In the genomic region with DNA sequence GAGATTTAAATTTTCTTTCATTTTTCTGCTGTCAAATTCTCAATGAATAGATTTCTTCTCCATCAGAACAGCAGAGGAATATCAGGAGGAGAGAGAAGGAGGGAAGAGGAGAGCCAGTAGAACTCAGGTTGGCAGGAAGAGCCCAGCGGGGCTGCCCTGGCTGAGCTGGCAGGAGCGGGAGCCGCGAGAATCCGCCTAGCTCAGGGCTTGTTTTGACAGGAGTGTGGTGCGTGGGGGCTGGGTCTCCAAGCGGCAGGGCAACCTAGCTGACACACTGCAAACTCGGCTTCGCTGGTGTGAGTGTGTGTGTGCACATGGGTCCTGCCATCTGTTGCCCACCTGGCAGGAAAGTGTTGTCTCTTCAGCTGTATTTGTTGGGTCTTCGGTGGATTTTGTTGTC, we compare ENCODE assay signal across 13 cellular contexts. TPM values are rescaled to one million over a fixed set of nuclear protein-coding genes. Genes with fewer than 3 reads are reported as not detected.
DNase-seq lines count a peak whose midpoint lies in the region; ATAC-seq and TF ChIP-seq lines count a peak whose summit lies in the region.
"Had no signal": no experiment of that assay in that cellular context is flagged by ENCODE, and none has a peak within 500 bp of the region (broad histone marks: within the 10 kb centered on the region; RNA-seq: fewer than 3 reads in every experiment).

No MANE protein-coding gene starts in this region.

- H3K9me3 Mint-ChIP-seq in glutamatergic neuron (ENCODE audit: unreplicated experiment), result peaks cover 22% of the 10 kb centered on the region
- no peaks in the 10 kb centered on the region for H3K9me3 Mint-ChIP-seq in activated CD8-positive, alpha-beta T cell treated with anti-CD3 and anti-CD28 coated beads for 36 hours
- H3K9me3 Mint-ChIP-seq: activated CD4-positive, alpha-beta T cell treated with anti-CD3 and anti-CD28 coated beads, Interleukin-2, amount 10 ng/mL, durations not matched to agents 24 days and 14 days; T-helper 1 cell treated with Interleukin-12 subunit alpha and Interleukin-12 subunit beta and Interleukin-4 antibody, amounts not matched to agents 30 μg/mL and 1 μg/mL, for 36 hours had no signal

- H3K27ac Mint-ChIP-seq in glutamatergic neuron (ENCODE audit: unreplicated experiment), result peak overlapping the region; percentile 99
- H3K27ac Mint-ChIP-seq in activated CD8-positive, alpha-beta T cell treated with anti-CD3 and anti-CD28 coated beads for 36 hours, result no peak overlapping the region
- H3K27ac Mint-ChIP-seq: activated CD4-positive, alpha-beta T cell treated with anti-CD3 and anti-CD28 coated beads, Interleukin-2, amount 10 ng/mL, durations not matched to agents 24 days and 14 days; T-helper 1 cell treated with Interleukin-12 subunit alpha and Interleukin-12 subunit beta and Interleukin-4 antibody, amounts not matched to agents 30 μg/mL and 1 μg/mL, for 36 hours had no signal

- no peaks in the 10 kb centered on the region for H3K36me3 Mint-ChIP-seq in glutamatergic neuron (ENCODE audit: unreplicated experiment)
- no peaks in the 10 kb centered on the region for H3K36me3 Mint-ChIP-seq in activated CD8-positive, alpha-beta T cell treated with anti-CD3 and anti-CD28 coated beads for 36 hours (ENCODE audit: low read depth)

- H3K27ac ChIP-seq in Panc1 (ENCODE audit: low read length), result no peak overlapping the region
- peak overlapping the region in 2 of 3 donors; percentile 33 to 58 for H3K27ac ChIP-seq in thyroid gland

- POLR2A ChIA-PET in Panc1 (lab: Charles Lee), result interaction anchor here (0.6 kb wide), 1 partner anchor 215 kb away, joined by 4 read pairs; no protein-coding TSS in a partner anchor
- POLR2A ChIA-PET in activated CD8-positive, alpha-beta T cell treated with anti-CD3 and anti-CD28 coated beads for 36 hours (lab: Charles Lee), result interaction anchor here (0.6 to 1.0 kb wide), 3 partner anchors 10 to 34 kb away, joined by 3 to 4 read pairs (median 3); no protein-coding TSS in a partner anchor

- in situ Hi-C loops in Panc1 (cut with HindIII; ENCODE audit: low pct_unique_long_range_greater_than_20kb, low sequenced_read_pairs), result no loop called here

- WGBS in thyroid gland, 2 donors, result 46 to 53% methylated on average over 10 of the region's 10 CpGs

- no peaks in the 10 kb centered on the region for H3K9me3 ChIP-seq in Panc1 (ENCODE audit: control insufficient read depth, insufficient read depth, low read depth, low read length)
- H3K9me3 ChIP-seq in thyroid gland, result no peaks in the 10 kb centered on the region

- H3K4me3 Mint-ChIP-seq in glutamatergic neuron (ENCODE audit: unreplicated experiment), result peak overlapping the region; percentile 74
- no peak overlapping the region for H3K4me3 Mint-ChIP-seq in activated CD8-positive, alpha-beta T cell treated with anti-CD3 and anti-CD28 coated beads for 36 hours
- H3K4me3 Mint-ChIP-seq: activated CD4-positive, alpha-beta T cell treated with anti-CD3 and anti-CD28 coated beads, Interleukin-2, amount 10 ng/mL, durations not matched to agents 24 days and 14 days; T-helper 1 cell treated with Interleukin-12 subunit alpha and Interleukin-12 subunit beta and Interleukin-4 antibody, amounts not matched to agents 30 μg/mL and 1 μg/mL, for 36 hours had no signal

- H3K27me3 ChIP-seq in Panc1 (ENCODE audit: control insufficient read depth, insufficient read depth, low read length), result no peaks in the 10 kb centered on the region
- H3K27me3 ChIP-seq in thyroid gland, result no peaks in the 10 kb centered on the region

- TF ChIP-seq POLR2A in thyroid gland (IDR thresholded peaks at IDR 0.05), result no peak

- H3K4me3 ChIP-seq in Panc1 (ENCODE audit: low read depth in 2 of 2, low read length in 2 of 2) (no peak overlapping the region), thyroid gland (replicated peaks in 1 of 3) (no peak overlapping the region)
- H3K4me3 ChIP-seq: lung had no signal

- no TSS peak for BruUV-seq in Panc1 (replicated peaks; lab: Mats Ljungman, UMichigan)

- H3K36me3 ChIP-seq in Panc1 (ENCODE audit: control insufficient read depth, insufficient read depth, low read length) (no peaks in the 10 kb centered on the region), thyroid gland (no peaks in the 10 kb centered on the region)

- ATAC-seq in Right ventricle myocardium superior (ENCODE audit: poor library complexity) (peak; percentile 73), Right ventricle myocardium inferior (no peak), Panc1 (0 out of 2 replicates have a peak, but pooled peaks have one; percentile 27)
- ATAC-seq in activated CD8-positive, alpha-beta T cell treated with anti-CD3 and anti-CD28 coated beads for 36 hours, result no peak

- intact Hi-C loops in Right ventricle myocardium superior (cut with DNase I) (no loop called here), Right ventricle myocardium inferior (cut with DNase I) (no loop called here), Panc1 (cut with micrococcal nuclease; ENCODE audit: unreplicated experiment) (no loop called here), thyroid gland (cut with DNase I) (no loop called here)
- intact Hi-C loops in activated CD8-positive, alpha-beta T cell treated with anti-CD3 and anti-CD28 coated beads for 36 hours (cut with micrococcal nuclease), result no loop called here

- TF ChIP-seq CTCF in Panc1 (IDR thresholded peaks at IDR 0.05), result no peak
- no peak for TF ChIP-seq CTCF in glutamatergic neuron (IDR thresholded peaks at IDR 0.05; ENCODE audit: partially characterized antibody, unreplicated experiment)
- no peak for TF ChIP-seq CTCF in thyroid gland (IDR thresholded peaks at IDR 0.05)
- TF ChIP-seq CTCF in activated CD8-positive, alpha-beta T cell treated with anti-CD3 and anti-CD28 coated beads for 36 hours (IDR thresholded peaks at IDR 0.05), result no peak

- CTCF ChIA-PET in Panc1 (lab: Charles Lee), result no interaction called here
- CTCF ChIA-PET in activated CD8-positive, alpha-beta T cell treated with anti-CD3 and anti-CD28 coated beads for 36 hours (lab: Charles Lee), result no interaction called here

- H3K27me3 Mint-ChIP-seq in glutamatergic neuron (ENCODE audit: unreplicated experiment), result peaks cover 23% of the 10 kb centered on the region
- peaks cover 20% of the 10 kb centered on the region for H3K27me3 Mint-ChIP-seq in activated CD8-positive, alpha-beta T cell treated with anti-CD3 and anti-CD28 coated beads for 36 hours

- H3K4me1 ChIP-seq in Panc1 (ENCODE audit: control insufficient read depth, insufficient read depth, low read length) (no peaks in the 10 kb centered on the region), thyroid gland (peaks cover 11 to 12% of the 10 kb centered on the region in 2 donors)

- peaks cover 34% of the 10 kb centered on the region for H3K4me1 Mint-ChIP-seq in glutamatergic neuron (ENCODE audit: low read depth, unreplicated experiment)
- H3K4me1 Mint-ChIP-seq in activated CD8-positive, alpha-beta T cell treated with anti-CD3 and anti-CD28 coated beads for 36 hours (ENCODE audit: low read depth), result peaks cover 3% of the 10 kb centered on the region
- H3K4me1 Mint-ChIP-seq: activated CD4-positive, alpha-beta T cell treated with anti-CD3 and anti-CD28 coated beads, Interleukin-2, amount 10 ng/mL, durations not matched to agents 24 days and 14 days had no signal

- DNase-seq in Right ventricle myocardium superior, result no peak
- DNase-seq in Right ventricle myocardium inferior (ENCODE audit: missing footprints), result no peak
- no peak for DNase-seq in Panc1 (ENCODE audit: low read depth, low spot score)
- peak; percentile 62 for DNase-seq in glutamatergic neuron
- DNase-seq in thyroid gland, result peak; percentile 68 to 70
- no peak for DNase-seq in activated CD8-positive, alpha-beta T cell treated with anti-CD3 and anti-CD28 coated beads for 36 hours
- no peak for DNase-seq in DMS153 treated with DMSO at 0.1 percent for 48 hours (lab: John Stamatoyannopoulos, UW; ENCODE audit: unreplicated experiment)
- no peak for DNase-seq in AG08396 (ENCODE audit: low spot score)
- DNase-seq: ACHN; activated CD4-positive, alpha-beta T cell treated with anti-CD3 and anti-CD28 coated beads, Interleukin-2, amount 10 ng/mL, durations not matched to agents 24 days and 14 days; stimulated activated CD4-positive, alpha-beta T cell treated with anti-CD3 and anti-CD28 coated beads, Interleukin-15, amount 100 ng/mL, for 24 hours had no signal

RNA-seq across cellular contexts. Expression of a gene that starts 27.9 kb away (rescaled TPM):
- total RNA-seq in Right ventricle myocardium superior (75.4 TPM), Right ventricle myocardium inferior (76.7 TPM), Panc1 (2021; ENCODE audit: unreplicated experiment) (120 TPM), glutamatergic neuron (ENCODE audit: unreplicated experiment) (212 TPM), thyroid gland (10 to 100 TPM; 51.1 to 89.9 (median 71.3) TPM)
- polyA plus RNA-seq in Panc1 (2012; ENCODE audit: insufficient read length), result 112 TPM
- total RNA-seq in activated CD8-positive, alpha-beta T cell treated with anti-CD3 and anti-CD28 coated beads for 36 hours, result under 1 TPM; 0.34 to 0.87 TPM

Comparison
In these comparisons a context has a peak if more than half of its experiments do, and no peak if none do; other contexts are left out.
1. ATAC-seq: peak in Right ventricle myocardium superior (single experiment) and Panc1 (single experiment); none in Right ventricle myocardium inferior (single experiment) and activated CD8-positive, alpha-beta T cell treated with anti-CD3 and anti-CD28 coated beads for 36 hours (single experiment).
2. DNase-seq: peak in glutamatergic neuron (single experiment) and thyroid gland (2 of 2); none in Right ventricle myocardium superior (single experiment), Right ventricle myocardium inferior (single experiment), Panc1 (single experiment), activated CD8-positive, alpha-beta T cell treated with anti-CD3 and anti-CD28 coated beads for 36 hours (single experiment), DMS153 treated with DMSO at 0.1 percent for 48 hours (single experiment) and AG08396 (single experiment).
3. RNA of a gene that starts 27.9 kb away (total RNA-seq): 212 TPM in glutamatergic neuron (single experiment), 120 TPM in Panc1 (single experiment), 76.7 TPM in Right ventricle myocardium inferior (single experiment), 75.4 TPM in Right ventricle myocardium superior (single experiment) and 51.1 to 89.9 TPM in thyroid gland; 0.34 to 0.87 TPM in activated CD8-positive, alpha-beta T cell treated with anti-CD3 and anti-CD28 coated beads for 36 hours; every median in the first group is over 10 times any median in the second.